ENCODE assay signal across 10 cellular contexts in genomic region chr11:112336356-112336886, GRCh38.
"Had no signal": no experiment of that assay in that cellular context is flagged by ENCODE, and none has a peak within 500 bp of the region (broad histone marks: within the 10 kb centered on the region; RNA-seq: fewer than 3 reads in every experiment).

No MANE protein-coding gene starts in this region.

- H3K9me3 Mint-ChIP-seq: H9, HFFc6, IgD-negative memory B cell had no signal

- H3K27ac Mint-ChIP-seq: GM23338, H9, HFFc6 had no signal

- H3K4me1 Mint-ChIP-seq: GM23338, H9, IgD-negative memory B cell had no signal

- H3K27ac ChIP-seq: KMS-11 had no signal

- H3K4me3 Mint-ChIP-seq: GM23338, H9, HFFc6, IgD-negative memory B cell had no signal

- H3K4me3 ChIP-seq: GM23338 had no signal

- ATAC-seq: GM23338, HepG2 had no signal

- H3K27me3 Mint-ChIP-seq: IgD-negative memory B cell had no signal

- DNase-seq: H9, HCEC 1CT, HFFc6, KBM-7 had no signal

- FAIRE-seq: H1, H54, HepG2 had no signal
